22 cellular contexts compared by ENCODE assay signal in genomic region chr17:61466246-61466645, GRCh38. TPM values are rescaled to one million over a fixed set of nuclear protein-coding genes. Genes with fewer than 3 reads are reported as not detected.
DNase-seq lines count a peak whose midpoint lies in the region; ATAC-seq, FAIRE-seq and TF ChIP-seq lines count a peak whose summit lies in the region.
"Had no signal": no experiment of that assay in that cellular context is flagged by ENCODE, and none has a peak within 500 bp of the region (broad histone marks: within the 10 kb centered on the region; RNA-seq: fewer than 3 reads in every experiment).

No MANE protein-coding gene starts in this region.

- H3K4me1 ChIP-seq in H1 (replicated peaks in 1 of 4; ENCODE audit: control insufficient read depth in 3 of 4, insufficient read depth in 4 of 4, low read length in 3 of 4) (peaks cover 4 to 28% (median 13%) of the 10 kb centered on the region in 4 experiments), ovary (ENCODE audit: insufficient read depth) (no peaks in the 10 kb centered on the region)

- H2BK120ac ChIP-seq in H1 (replicated peaks; ENCODE audit: low read depth, low read length), result no peak overlapping the region

- no peak overlapping the region for H4K5ac ChIP-seq in H1 (ENCODE audit: insufficient read length, low read depth, low read length)

- no peak overlapping the region for H2AFZ ChIP-seq in H1 (ENCODE audit: low read length)

- H3K79me2 ChIP-seq in H1 (ENCODE audit: control insufficient read depth in 1 of 2, insufficient read depth in 2 of 2, low read length in 2 of 2), result no peaks in the 10 kb centered on the region

- no peak overlapping the region for H2AK5ac ChIP-seq in H1 (ENCODE audit: low read depth, low read length)

- TF ChIP-seq RAD21 in H1 (IDR thresholded peaks at IDR 0.05 in 1 of 2, conservative IDR thresholded peaks at IDR 0.05 in 1 of 2; ENCODE audit: low read depth in 2 of 2, low read length in 2 of 2), result no peak

- H3K56ac ChIP-seq in H1 (replicated peaks; ENCODE audit: insufficient read length, low read depth, low read length), result no peak overlapping the region

- H3K4ac ChIP-seq in H1 (replicated peaks; ENCODE audit: insufficient read length, low read depth, low read length), result no peak overlapping the region

- intact Hi-C loops in cardiac septum (cut with DNase I) (no loop called here), Right ventricle myocardium superior (cut with DNase I) (no loop called here), sciatic nerve (cut with DNase I) (no loop called here), ovary (cut with DNase I) (no loop called here)

- TF ChIP-seq CTCF in H1 (IDR thresholded peaks at IDR 0.05; ENCODE audit: control extremely low read depth in 1 of 3, insufficient read depth in 1 of 3, low read depth in 1 of 3, low read length in 3 of 3) (no peak), ovary (IDR thresholded peaks at IDR 0.05) (no peak)

- H2BK15ac ChIP-seq in H1 (ENCODE audit: low read length), result no peak overlapping the region

- no peak for FAIRE-seq in H1 (lab: Jason Lieb, UNC)
- FAIRE-seq: GM12891, H54, K562 had no signal

- TF ChIP-seq EP300 in H1 (IDR thresholded peaks at IDR 0.05; ENCODE audit: borderline replicate concordance in 1 of 2, low read depth in 2 of 2, low read length in 2 of 2) (no peak), ovary (IDR thresholded peaks at IDR 0.05) (no peak)

- no peak overlapping the region; the same call in 1 of the 2 replicates for H2BK20ac ChIP-seq in H1 (ENCODE audit: low read length)

- 80% methylated on average over 7 of the region's 7 CpGs; no CpG with 5 or more reads in 1 of the 2 experiments for WGBS in H1 (ENCODE audit: extremely low coverage in 1 of 2, insufficient coverage in 1 of 2, insufficient read length in 1 of 2, insufficient replicate concordance in 2 of 2, low coverage in 1 of 2, low lambda C conversion rate in 2 of 2, missing lambda C conversion rate in 1 of 2), 2 experiments
- WGBS in ovary, 3 donors, result 75 to 88% (median 85%) methylated on average over 7 of the region's 7 CpGs

- no peak overlapping the region for H2BK5ac ChIP-seq in H1 (ENCODE audit: low read depth, low read length)

- peaks cover 0 to under 1% of the 10 kb centered on the region in 2 experiments for H4K20me1 ChIP-seq in H1 (replicated peaks in 1 of 2; ENCODE audit: control insufficient read depth in 1 of 2, insufficient read depth in 2 of 2, low read length in 2 of 2)

- CTCF ChIA-PET in H1 (lab: Charles Lee; ENCODE audit: partially characterized antibody), result interaction anchor here (0.6 to 14.5 kb wide), 9 partner anchors 14 to 108 kb away, joined by 3 to 171 read pairs (median 5); partner anchors contain the start of gene TBX4

- H2BK12ac ChIP-seq in H1 (ENCODE audit: low read depth, low read length), result no peak overlapping the region; the same call in 1 of the 2 replicates

- H3K4me2 ChIP-seq in H1 (ENCODE audit: insufficient read depth in 1 of 2, low read depth in 2 of 2, low read length in 2 of 2), result no peak overlapping the region

- no peak overlapping the region for H3K9ac ChIP-seq in H1 (replicated peaks in 1 of 4; ENCODE audit: extremely low read depth in 1 of 4, low read depth in 3 of 4, low read length in 3 of 4)

- no peak for ATAC-seq in Right ventricle myocardium superior (ENCODE audit: poor library complexity)
- no peak for ATAC-seq in sciatic nerve
- no peak for ATAC-seq in GM19328 (IDR thresholded peaks at IDR 0.05; ENCODE audit: unreplicated experiment)
- ATAC-seq: CD8-positive, alpha-beta T cell; K562; Right ventricle myocardium inferior had no signal

- no peaks in the 10 kb centered on the region; the same call in 1 of the 2 replicates for H3K23me2 ChIP-seq in H1 (ENCODE audit: low read depth, low read length)

- POLR2A ChIA-PET in H1 (lab: Charles Lee; ENCODE audit: partially characterized antibody), result no interaction called here

- H4K8ac ChIP-seq in H1 (ENCODE audit: extremely low read depth, insufficient read depth, low read length), result peak overlapping the region; percentile 3; the same call in 1 of the 2 replicates

- H3K36me3 ChIP-seq in H1 (ENCODE audit: control insufficient read depth in 2 of 4, insufficient read depth in 4 of 4, low read length in 3 of 4) (no peaks in the 10 kb centered on the region), ovary (no peaks in the 10 kb centered on the region)
- H3K36me3 ChIP-seq: MG63 had no signal

- H3K79me1 ChIP-seq in H1 (ENCODE audit: low read depth, low read length), result no peaks in the 10 kb centered on the region

- H3K4me3 ChIP-seq in H1 (ENCODE audit: extremely low read depth in 1 of 4, insufficient read depth in 2 of 4, low read depth in 3 of 4, low read length in 4 of 4) (no peak overlapping the region), ovary (no peak overlapping the region)
- H3K4me3 ChIP-seq: K562, MG63 had no signal

- no peak overlapping the region for H3K23ac ChIP-seq in H1 (ENCODE audit: insufficient read length)

- H3K9me3 ChIP-seq in H1 (ENCODE audit: insufficient read depth in 2 of 2, low read depth in 1 of 2, low read length in 1 of 2) (no peaks in the 10 kb centered on the region), ovary (no peaks in the 10 kb centered on the region)
- H3K9me3 ChIP-seq: MG63 had no signal

- TF ChIP-seq POLR2A in H1 (IDR thresholded peaks at IDR 0.05; ENCODE audit: control extremely low read depth in 1 of 2, low read depth in 2 of 2, low read length in 2 of 2) (no peak), ovary (IDR thresholded peaks at IDR 0.05) (no peak)

- no peak overlapping the region for H3K18ac ChIP-seq in H1 (ENCODE audit: extremely low read depth, low read length)

- peak overlapping the region; percentile 25 for H4K91ac ChIP-seq in H1 (replicated peaks; ENCODE audit: insufficient read length, low read length)

- H3K14ac ChIP-seq in H1 (ENCODE audit: insufficient read length), result no peak overlapping the region

- peak; percentile 62 for DNase-seq in cardiac septum (ENCODE audit: low spot score)
- no peak for DNase-seq in Right ventricle myocardium superior
- no peak for DNase-seq in H1 (ENCODE audit: low read depth in 1 of 2, low spot score in 2 of 2)
- peak; percentile 2 for DNase-seq in sciatic nerve (ENCODE audit: low spot score)
- no peak for DNase-seq in activated CD8-positive, alpha-beta memory T cell treated with anti-CD3 and anti-CD28 coated beads for 24 hours
- no peak for DNase-seq in activated CD4-positive, alpha-beta T cell treated with anti-CD3 and anti-CD28 coated beads, Interleukin-2, amount 50 U/mL, for 1 hour
- no peak for DNase-seq in ovary
- DNase-seq: C1 segment of cervical spinal cord; CD8-positive, alpha-beta T cell; MG63; NCI-H1048; NCI-H1417 treated with DMSO at 0.1 percent for 48 hours; NCI-H187; NCI-H446; NCI-H526; OCI-M1 had no signal

- peaks cover 29 to 73% (median 64%) of the 10 kb centered on the region in 4 experiments for H3K27me3 ChIP-seq in H1 (replicated peaks in 1 of 4; ENCODE audit: control insufficient read depth in 3 of 4, extremely low read depth in 1 of 4, insufficient read depth in 3 of 4, low read length in 3 of 4)
- no peaks in the 10 kb centered on the region for H3K27me3 ChIP-seq in ovary
- H3K27me3 ChIP-seq: MG63 had no signal

- H3K27ac ChIP-seq in H1 (ENCODE audit: low read depth, low read length) (no peak overlapping the region), ovary (no peak overlapping the region)

TF ChIP-seq in H1, 55 proteins besides CTCF, POLR2A, EP300 and RAD21 (continues in another document):
- TF ChIP-seq FOSL1 (IDR thresholded peaks at IDR 0.05; ENCODE audit: insufficient read depth, low read depth, low read length) (no peak), TBP (IDR thresholded peaks at IDR 0.05; ENCODE audit: low read depth, low read length) (no peak), EGR1 (IDR thresholded peaks at IDR 0.05; ENCODE audit: borderline replicate concordance, low read depth, low read length) (no peak), ATF2 (IDR thresholded peaks at IDR 0.05; ENCODE audit: low read length) (no peak), RXRA (IDR thresholded peaks at IDR 0.05; ENCODE audit: insufficient read depth, low read depth, low read length) (no peak)

RNA-seq across cellular contexts. Expression of gene TBX4, which starts 14.0 kb away (rescaled TPM):
- 0.05 TPM for total RNA-seq in cardiac septum
- total RNA-seq in Right ventricle myocardium superior, result not detected
- not detected in 2 replicates for total RNA-seq in H1 (2021; fragmentation: NEBNext Ultra II Directional; extraction: Animal tissue kit (Norgen Biotek cat#: 25700))
- polyA plus RNA-seq in H1 (2011; rRNA removed), result 0.02 TPM in 1 of 2 replicates, not detected in the other
- not detected for polyA plus RNA-seq in H1 (2011; cell fraction: cytosol; rRNA removed)
- polyA plus RNA-seq in H1 (2011; cell fraction: nucleus; rRNA removed), result not detected
- polyA plus RNA-seq in H1 (2012, experiment 1 of 2), result 0.15 to 0.34 TPM in 2 of 4 replicates, not detected in the others
- 0.04 TPM for polyA plus RNA-seq in H1 (2012, experiment 2 of 2)
- not detected for polyA plus RNA-seq in H1 (2013, experiment 1 of 2)
- polyA plus RNA-seq in H1 (2013, experiment 2 of 2), result 0.02 TPM
- polyA minus RNA-seq in H1 (2011; rRNA and poly(A)+ RNA removed), result not detected in 2 replicates
- not detected for polyA minus RNA-seq in H1 (2011; cell fraction: cytosol; rRNA and poly(A)+ RNA removed)
- not detected for polyA minus RNA-seq in H1 (2011; cell fraction: nucleus; rRNA and poly(A)+ RNA removed)
- total RNA-seq in sciatic nerve, result not detected
- total RNA-seq in ovary, result under 1 TPM in 1 of 7 donors, not detected in 6; 0.18 TPM
- not detected for polyA plus RNA-seq in ovary
- total RNA-seq: CD8-positive, alpha-beta T cell; K562; LHCN-M2; Right ventricle myocardium inferior had no signal
- polyA plus RNA-seq: K562 had no signal

Comparison
In these comparisons a context has a peak if more than half of its experiments do, and no peak if none do; other contexts are left out.
1. DNase-seq: peak in cardiac septum (single experiment) and sciatic nerve (single experiment); none in Right ventricle myocardium superior (single experiment), H1 (0 of 2), activated CD8-positive, alpha-beta memory T cell treated with anti-CD3 and anti-CD28 coated beads for 24 hours (single experiment), activated CD4-positive, alpha-beta T cell treated with anti-CD3 and anti-CD28 coated beads, Interleukin-2, amount 50 U/mL, for 1 hour (single experiment) and ovary (0 of 5).